In genomic region chr12:108352591-108352990, GRCh38 we compare ENCODE assay signal across 18 cellular contexts. TPM values are rescaled to one million over a fixed set of nuclear protein-coding genes. Genes with fewer than 3 reads are reported as not detected.
DNase-seq lines count a peak whose midpoint lies in the region; ATAC-seq, FAIRE-seq and TF ChIP-seq lines count a peak whose summit lies in the region.
"Had no signal": no experiment of that assay in that cellular context is flagged by ENCODE, and none has a peak within 500 bp of the region (broad histone marks: within the 10 kb centered on the region; RNA-seq: fewer than 3 reads in every experiment).

No MANE protein-coding gene starts in this region.

- H3K4me2 ChIP-seq in mammary epithelial cell (ENCODE audit: insufficient read depth, low read depth, low read length) (no peak overlapping the region), neural cell (ENCODE audit: low read length) (no peak overlapping the region)
- H3K4me2 ChIP-seq: BLaER1 had no signal

- H3K27ac ChIP-seq in mammary epithelial cell (ENCODE audit: insufficient read depth, low read depth, low read length) = no peak overlapping the region
- H3K27ac ChIP-seq in neural cell (ENCODE audit: low read length) = no peak overlapping the region
- H3K27ac ChIP-seq: BLaER1 had no signal

- H3K9ac ChIP-seq in mammary epithelial cell (ENCODE audit: insufficient read depth, low read length) (no peak overlapping the region), neural cell (ENCODE audit: low read length) (no peak overlapping the region)
- H3K9ac ChIP-seq: BLaER1 had no signal

- H3K27me3 ChIP-seq in mammary epithelial cell (ENCODE audit: insufficient read depth, low read length) = no peaks in the 10 kb centered on the region
- H3K27me3 ChIP-seq in bronchial epithelial cell (ENCODE audit: control insufficient read depth, insufficient read depth, low read length) = no peaks in the 10 kb centered on the region
- no peaks in the 10 kb centered on the region for H3K27me3 ChIP-seq in neural cell (ENCODE audit: insufficient read depth, low read depth, low read length)

- H3K9me3 ChIP-seq in mammary epithelial cell (replicated peaks; ENCODE audit: insufficient read depth, low read length) = no peaks in the 10 kb centered on the region
- no peaks in the 10 kb centered on the region for H3K9me3 ChIP-seq in neural cell (ENCODE audit: low read length)
- H3K9me3 ChIP-seq: BLaER1 had no signal

- in situ Hi-C loops in mammary epithelial cell (cut with MboI; ENCODE audit: low sequenced_read_pairs in 2 of 2) = no loop called here

- no peak for TF ChIP-seq CTCF in MCF 10A (IDR thresholded peaks at IDR 0.05; ENCODE audit: unreplicated experiment)
- no peak for TF ChIP-seq CTCF in mammary epithelial cell (conservative IDR thresholded peaks at IDR 0.05 in 1 of 2, IDR thresholded peaks at IDR 0.05 in 1 of 2; ENCODE audit: extremely low read depth in 1 of 2, insufficient read depth in 1 of 2, low read depth in 1 of 2, low read length in 2 of 2)
- TF ChIP-seq CTCF in bronchial epithelial cell (IDR thresholded peaks at IDR 0.05; ENCODE audit: insufficient read depth, low read length, severe bottlenecking) = no peak
- no peak for TF ChIP-seq CTCF in neural cell (IDR thresholded peaks at IDR 0.05; ENCODE audit: poor library complexity, severe bottlenecking)

- H2AFZ ChIP-seq in mammary epithelial cell (ENCODE audit: low read depth, low read length) (no peak overlapping the region), neural cell (ENCODE audit: low read depth, low read length) (no peak overlapping the region)

- no peaks in the 10 kb centered on the region for H3K27me3 Mint-ChIP-seq in MCF 10A (ENCODE audit: insufficient read depth, unreplicated experiment)

- H3K36me3 Mint-ChIP-seq in MCF 10A (ENCODE audit: insufficient read depth, unreplicated experiment) = no peaks in the 10 kb centered on the region
- H3K36me3 Mint-ChIP-seq: CD14-positive monocyte; CD4-positive, alpha-beta memory T cell had no signal

- POLR2A ChIA-PET in MCF 10A (lab: Yijun Ruan, JAX) = interaction anchor here (0.7 kb wide), 1 partner anchor 29 kb away, joined by 3 read pairs; no protein-coding TSS in a partner anchor

- no peak overlapping the region for H3K4me3 Mint-ChIP-seq in MCF 10A (ENCODE audit: unreplicated experiment)
- H3K4me3 Mint-ChIP-seq: CD14-positive monocyte; CD4-positive, alpha-beta memory T cell; H9 had no signal

- no peak for FAIRE-seq in bronchial epithelial cell (lab: Jason Lieb, UNC)
- FAIRE-seq: H1, HepG2, HTR-8/SVneo had no signal

- no peaks in the 10 kb centered on the region for H3K36me3 ChIP-seq in mammary epithelial cell (ENCODE audit: insufficient read depth, low read length)
- no peaks in the 10 kb centered on the region for H3K36me3 ChIP-seq in bronchial epithelial cell (ENCODE audit: control insufficient read depth, insufficient read depth, low read length)
- H3K36me3 ChIP-seq in neural cell (ENCODE audit: insufficient read depth, low read length) = no peaks in the 10 kb centered on the region
- H3K36me3 ChIP-seq: BLaER1 had no signal

- TF ChIP-seq RAD21 in neural cell (conservative IDR thresholded peaks at IDR 0.05) = no peak

- BruUV-seq in MCF 10A (replicated peaks; lab: Mats Ljungman, UMichigan) = no TSS peak
- BruUV-seq in mammary epithelial cell (replicated peaks; lab: Mats Ljungman, UMichigan) = no TSS peak

- peak; percentile 20 for TF ChIP-seq EP300 in neural cell (conservative IDR thresholded peaks at IDR 0.05; ENCODE audit: poor library complexity, severe bottlenecking)

- H3K4me3 ChIP-seq in mammary epithelial cell (replicated peaks in 1 of 3; ENCODE audit: insufficient read depth in 1 of 3, low read depth in 2 of 3, low read length in 3 of 3) = no peak overlapping the region
- no peak overlapping the region for H3K4me3 ChIP-seq in bronchial epithelial cell (ENCODE audit: low read depth, low read length)
- no peak overlapping the region for H3K4me3 ChIP-seq in neural cell (ENCODE audit: low read length)
- H3K4me3 ChIP-seq: BLaER1 had no signal

- no peaks in the 10 kb centered on the region for H3K4me1 ChIP-seq in mammary epithelial cell (ENCODE audit: insufficient read depth, low read length)
- H3K4me1 ChIP-seq: BLaER1 had no signal

- H3K9me2 ChIP-seq in neural cell (ENCODE audit: insufficient read depth, low read length) = no peaks in the 10 kb centered on the region

- H3K4me1 Mint-ChIP-seq in MCF 10A (ENCODE audit: insufficient read depth, unreplicated experiment) = peaks cover 5% of the 10 kb centered on the region

- no peak overlapping the region for H3K27ac Mint-ChIP-seq in MCF 10A (ENCODE audit: low read depth, unreplicated experiment)
- H3K27ac Mint-ChIP-seq: CD14-positive monocyte; CD4-positive, alpha-beta memory T cell; H9 had no signal

- ATAC-seq in GM18858 (IDR thresholded peaks at IDR 0.05; ENCODE audit: unreplicated experiment) = no peak
- ATAC-seq: HepG2 had no signal

- no peaks in the 10 kb centered on the region for H4K20me1 ChIP-seq in mammary epithelial cell (ENCODE audit: insufficient read depth, low read length)
- no peaks in the 10 kb centered on the region for H4K20me1 ChIP-seq in neural cell (ENCODE audit: insufficient read depth)

- intact Hi-C loops in MCF 10A (cut with micrococcal nuclease) (no loop called here), mammary epithelial cell (cut with micrococcal nuclease) (no loop called here)

- dilution Hi-C loops in mammary epithelial cell (cut with HindIII; ENCODE audit: low sequenced_read_pairs) = no loop called here

- DNase-seq in MCF 10A (ENCODE audit: unreplicated experiment) = peak; percentile 46
- no peak for DNase-seq in mammary epithelial cell
- DNase-seq in bronchial epithelial cell (ENCODE audit: low read depth) = peak; percentile 23
- no peak for DNase-seq in NCI-H2081 treated with DMSO at 0.1 percent for 48 hours (lab: John Stamatoyannopoulos, UW)
- DNase-seq in stimulated activated CD4-positive, alpha-beta T cell treated with anti-CD3 and anti-CD28 coated beads, Interleukin-4, amount 100 ng/mL, for 4 hours = no peak
- DNase-seq: 8988T; CD4-positive, alpha-beta memory T cell; DMS153; DMS79; GDM1; H9 had no signal

- H3K9me3 Mint-ChIP-seq in MCF 10A (ENCODE audit: unreplicated experiment) = no peaks in the 10 kb centered on the region
- H3K9me3 Mint-ChIP-seq: H9 had no signal

- H3K79me2 ChIP-seq in mammary epithelial cell (ENCODE audit: insufficient read depth, low read length) (no peaks in the 10 kb centered on the region), neural cell (replicated peaks; ENCODE audit: insufficient read depth, low read length) (no peaks in the 10 kb centered on the region)

- no peaks in the 10 kb centered on the region for H3F3A ChIP-seq in neural cell (ENCODE audit: insufficient read depth, low read length, poor library complexity, severe bottlenecking)

- CTCF ChIA-PET in MCF 10A (lab: Yijun Ruan, JAX) (interaction anchor here (0.7 kb wide), 1 partner anchor 39 kb away, joined by 3 read pairs; no protein-coding TSS in a partner anchor), mammary epithelial cell (lab: Charles Lee; ENCODE audit: low non-redundant PET) (no interaction called here)

TF ChIP-seq in neural cell, 6 proteins besides CTCF, POLR2A, EP300 and RAD21:
- TF ChIP-seq POLR2AphosphoS5 (IDR thresholded peaks at IDR 0.05) (no peak), EZH2 (IDR thresholded peaks at IDR 0.05; ENCODE audit: borderline replicate concordance, insufficient read depth, low read length, poor library complexity, severe bottlenecking) (no peak), MXI1 (conservative IDR thresholded peaks at IDR 0.05; ENCODE audit: poor library complexity, severe bottlenecking) (no peak), REST (IDR thresholded peaks at IDR 0.05; ENCODE audit: borderline replicate concordance) (no peak), TAF1 (IDR thresholded peaks at IDR 0.05; ENCODE audit: low read depth) (no peak), SMC3 (conservative IDR thresholded peaks at IDR 0.05; ENCODE audit: poor library complexity) (no peak)

RNA-seq across cellular contexts. Expression of gene CMKLR1, which starts 13.5 kb away (rescaled TPM):
- total RNA-seq in MCF 10A (2022) = 0.12 and 0.25 TPM in 2 replicates
- total RNA-seq in mammary epithelial cell = under 1 TPM in 1 of 2 donors, not detected in 1; 0.33 TPM
- polyA plus RNA-seq in mammary epithelial cell = not detected
- polyA minus RNA-seq in mammary epithelial cell = not detected
- not detected in 2 replicates for total RNA-seq in bronchial epithelial cell
- 0.06 TPM in 1 of 2 replicates, not detected in the other for polyA plus RNA-seq in neural cell
- 0.12 TPM in 1 of 2 replicates, not detected in the other for polyA minus RNA-seq in neural cell
- total RNA-seq: HepG2 had no signal
- polyA plus RNA-seq: HepG2 had no signal

Comparison
In these comparisons a context has a peak if more than half of its experiments do, and no peak if none do; other contexts are left out.
1. DNase-seq: peak in MCF 10A (single experiment) and bronchial epithelial cell (single experiment); none in mammary epithelial cell (single experiment), NCI-H2081 treated with DMSO at 0.1 percent for 48 hours (single experiment) and stimulated activated CD4-positive, alpha-beta T cell treated with anti-CD3 and anti-CD28 coated beads, Interleukin-4, amount 100 ng/mL, for 4 hours (0 of 2).